In genomic region chr1:33337994-33338494, GRCh38 we compare ENCODE assay signal across 11 cellular contexts. TPM values are rescaled to one million over a fixed set of nuclear protein-coding genes. Genes with fewer than 3 reads are reported as not detected.
A peak's percentile ranks its signal among the peaks of the same experiment; 100 is the strongest.
DNase-seq lines count a peak whose midpoint lies in the region; ATAC-seq lines count a peak whose summit lies in the region.
"Had no signal": no experiment of that assay in that cellular context is flagged by ENCODE, and none has a peak within 500 bp of the region (broad histone marks: within the 10 kb centered on the region; RNA-seq: fewer than 3 reads in every experiment).

No MANE protein-coding gene starts in this region.

- H3K9me3 Mint-ChIP-seq in natural killer cell treated with Interleukin-12 subunit alpha and Interleukin-12 subunit beta and Interleukin-15 and Interleukin-18, amount 100 ng/mL, for 72 hours: no peaks in the 10 kb centered on the region

- H2BK15ac ChIP-seq in mesendoderm (replicated peaks; ENCODE audit: low read depth): no peak overlapping the region

- H3K27ac ChIP-seq in duodenal mucosa (ENCODE audit: low read depth, low read length): peak overlapping the region; percentile 54
- H3K27ac ChIP-seq in mesendoderm (ENCODE audit: low read depth, low read length): no peak overlapping the region
- H3K27ac ChIP-seq in thymus (ENCODE audit: low read depth): peak overlapping the region; percentile 68
- H3K27ac ChIP-seq: KMS-11 had no signal

- no peak overlapping the region for H2BK5ac ChIP-seq in mesendoderm (ENCODE audit: low read length)

- no peak overlapping the region for H3K4ac ChIP-seq in mesendoderm (ENCODE audit: low read depth, low read length)

- H3K4me3 ChIP-seq in duodenal mucosa (ENCODE audit: low read depth in 1 of 2, low read length in 2 of 2) (peak overlapping the region in 1 of 2 donors; percentile 43), mesendoderm (ENCODE audit: low read length) (no peak overlapping the region), thymus (ENCODE audit: low read length) (no peak overlapping the region)

- no peak overlapping the region for H4K5ac ChIP-seq in mesendoderm (ENCODE audit: low read length)

- ATAC-seq in GM21723 (IDR thresholded peaks at IDR 0.05; ENCODE audit: unreplicated experiment): no peak
- no peak for ATAC-seq in natural killer cell treated with Interleukin-12 subunit alpha and Interleukin-12 subunit beta and Interleukin-15 and Interleukin-18, amount 100 ng/mL, for 72 hours

- H3K27me3 ChIP-seq in duodenal mucosa (ENCODE audit: control insufficient read depth in 1 of 2, insufficient read depth in 2 of 2, low read length in 2 of 2): no peaks in the 10 kb centered on the region
- no peaks in the 10 kb centered on the region for H3K27me3 ChIP-seq in mesendoderm (ENCODE audit: insufficient read depth, low read length, poor library complexity)
- no peaks in the 10 kb centered on the region for H3K27me3 ChIP-seq in thymus (ENCODE audit: control insufficient read depth, insufficient read depth)

- peaks cover 16 to 29% of the 10 kb centered on the region in 2 donors for H3K4me1 Mint-ChIP-seq in natural killer cell treated with Interleukin-12 subunit alpha and Interleukin-12 subunit beta and Interleukin-15 and Interleukin-18, amount 100 ng/mL, for 72 hours (ENCODE audit: low read depth in 2 of 2)

- H3K79me1 ChIP-seq in mesendoderm (ENCODE audit: low read length): peaks cover 6% of the 10 kb centered on the region

- H3K36me3 Mint-ChIP-seq in natural killer cell treated with Interleukin-12 subunit alpha and Interleukin-12 subunit beta and Interleukin-15 and Interleukin-18, amount 100 ng/mL, for 72 hours: no peaks in the 10 kb centered on the region

- H3K9me3 ChIP-seq in duodenal mucosa (ENCODE audit: control insufficient read depth in 1 of 2, low read length in 2 of 2): no peaks in the 10 kb centered on the region
- H3K9me3 ChIP-seq in thymus (ENCODE audit: control insufficient read depth): no peaks in the 10 kb centered on the region

- DNase-seq in M059J (ENCODE audit: low read depth) (peak; percentile 28), mesendoderm (no peak), globus pallidus (ENCODE audit: low spot score) (no peak)
- DNase-seq in activated CD4-positive, alpha-beta T cell treated with anti-CD3 and anti-CD28 coated beads for 48 hours: no peak
- DNase-seq in natural killer cell treated with Interleukin-12 subunit alpha and Interleukin-12 subunit beta and Interleukin-15 and Interleukin-18, amount 100 ng/mL, for 72 hours (ENCODE audit: low spot score): no peak
- DNase-seq: stimulated activated CD4-positive, alpha-beta T cell treated with anti-CD3 and anti-CD28 coated beads, Interleukin-4, amount 100 ng/mL, for 1 hour had no signal

- H3K56ac ChIP-seq in mesendoderm (ENCODE audit: low read length): peak overlapping the region; percentile 6

- H3K4me2 ChIP-seq in mesendoderm (ENCODE audit: low read length): no peak overlapping the region
- H3K4me2 ChIP-seq: KMS-11 had no signal

- H2AK5ac ChIP-seq in mesendoderm (ENCODE audit: low read length): no peak overlapping the region

- no CpG with 5 or more reads among the region's 3 CpGs for WGBS in mesendoderm (ENCODE audit: extremely low coverage, insufficient coverage, low lambda C conversion rate)
- WGBS in thymus: 93% methylated on average over 3 of the region's 3 CpGs

- no peak overlapping the region for H2BK120ac ChIP-seq in mesendoderm (ENCODE audit: low read depth, low read length)

- peaks cover 62 to 78% of the 10 kb centered on the region in 2 donors for H3K4me1 ChIP-seq in duodenal mucosa (ENCODE audit: control insufficient read depth in 1 of 2, insufficient read depth in 2 of 2, low read length in 2 of 2)
- H3K4me1 ChIP-seq in mesendoderm (ENCODE audit: control insufficient read depth, low read depth, low read length): peaks cover 36% of the 10 kb centered on the region
- H3K4me1 ChIP-seq in thymus (ENCODE audit: control insufficient read depth, insufficient read depth, low read length): peaks cover 10% of the 10 kb centered on the region

- no peak overlapping the region for H3K27ac Mint-ChIP-seq in natural killer cell treated with Interleukin-12 subunit alpha and Interleukin-12 subunit beta and Interleukin-15 and Interleukin-18, amount 100 ng/mL, for 72 hours

- no peak overlapping the region for H4K8ac ChIP-seq in mesendoderm (ENCODE audit: low read depth, low read length)

- H3K18ac ChIP-seq in mesendoderm (ENCODE audit: low read length): no peak overlapping the region

- H3K23ac ChIP-seq in mesendoderm (ENCODE audit: low read length): no peak overlapping the region

- no peaks in the 10 kb centered on the region for H3K79me2 ChIP-seq in mesendoderm (ENCODE audit: control insufficient read depth, insufficient read depth, low read length)

- H3K36me3 ChIP-seq in duodenal mucosa (ENCODE audit: control insufficient read depth in 1 of 2, insufficient read depth in 2 of 2, low read length in 2 of 2): peaks cover 12 to 25% of the 10 kb centered on the region in 2 donors
- no peaks in the 10 kb centered on the region for H3K36me3 ChIP-seq in mesendoderm (ENCODE audit: control insufficient read depth, insufficient read depth, low read length)
- H3K36me3 ChIP-seq in thymus (ENCODE audit: control insufficient read depth, insufficient read depth): peaks cover 28% of the 10 kb centered on the region

- no peaks in the 10 kb centered on the region for H3K27me3 Mint-ChIP-seq in natural killer cell treated with Interleukin-12 subunit alpha and Interleukin-12 subunit beta and Interleukin-15 and Interleukin-18, amount 100 ng/mL, for 72 hours

- H3K9ac ChIP-seq in duodenal mucosa (ENCODE audit: low read depth in 1 of 2, low read length in 2 of 2): peak overlapping the region; percentile 2 to 3
- H3K9ac ChIP-seq in mesendoderm (ENCODE audit: low read length): peak overlapping the region; percentile 7
- H3K9ac ChIP-seq: KMS-11 had no signal

- H3K4me3 Mint-ChIP-seq in natural killer cell treated with Interleukin-12 subunit alpha and Interleukin-12 subunit beta and Interleukin-15 and Interleukin-18, amount 100 ng/mL, for 72 hours: no peak overlapping the region

RNA-seq across cellular contexts. Expression of gene A3GALT2, which starts 17.1 kb away (rescaled TPM):
- total RNA-seq in M059J (2014; rRNA removed; shearing (Covaris generic)): not detected in 2 replicates
- polyA plus RNA-seq in mesendoderm (2013, experiment 1 of 2): not detected
- polyA plus RNA-seq in mesendoderm (2013, experiment 2 of 2): not detected
- polyA plus RNA-seq in thymus: not detected
- total RNA-seq in natural killer cell treated with Interleukin-12 subunit alpha and Interleukin-12 subunit beta and Interleukin-15 and Interleukin-18, amount 100 ng/mL, for 72 hours: not detected
- total RNA-seq: H7 had no signal
